Comparison of ENCODE assay signal across 11 cellular contexts in the genomic region with DNA sequence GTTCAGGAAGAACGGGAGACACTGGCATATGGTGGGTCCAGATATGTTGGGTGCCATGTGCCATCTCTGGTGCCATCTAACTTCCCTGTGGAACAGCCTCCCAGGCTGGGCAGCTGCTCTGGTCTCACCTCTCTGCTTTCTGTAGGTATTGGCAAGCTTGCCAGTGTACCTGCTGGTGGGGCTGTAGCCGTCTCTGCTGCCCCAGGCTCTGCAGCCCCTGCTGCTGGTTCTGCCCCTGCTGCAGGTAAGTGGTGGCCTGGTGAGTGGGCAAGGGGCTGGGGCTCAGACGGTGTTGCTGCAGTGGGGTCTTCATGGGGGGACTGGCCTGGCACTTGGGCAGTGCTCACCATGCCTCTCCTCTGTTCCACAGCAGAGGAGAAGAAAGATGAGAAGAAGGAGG. TPM values are rescaled to one million over a fixed set of nuclear protein-coding genes. Genes with fewer than 3 reads are reported as not detected.
A peak's percentile ranks its signal among the peaks of the same experiment; 100 is the strongest.
DNase-seq lines count a peak whose midpoint lies in the region; ATAC-seq, FAIRE-seq and TF ChIP-seq lines count a peak whose summit lies in the region.
"Had no signal": no experiment of that assay in that cellular context is flagged by ENCODE, and none has a peak within 500 bp of the region (broad histone marks: within the 10 kb centered on the region; RNA-seq: fewer than 3 reads in every experiment).

No MANE protein-coding gene starts in this region.

- no peaks in the 10 kb centered on the region for H3K9me3 ChIP-seq in A549
- no peaks in the 10 kb centered on the region for H3K9me3 ChIP-seq in HAP-1
- no peaks in the 10 kb centered on the region for H3K9me3 ChIP-seq in tibial nerve

- DNase-seq in A549 (ENCODE audit: low read depth in 1 of 2, low spot score in 1 of 2) (no peak), GM12891 (ENCODE audit: insufficient read length, low spot score) (no peak), mesothelial cell of epicardium (ENCODE audit: low spot score in 2 of 2, unreplicated experiment in 2 of 2) (no peak), HAP-1 (ENCODE audit: low spot score in 2 of 2) (no peak), NCI-H2171 (lab: John Stamatoyannopoulos, UW) (no peak), tibial nerve (ENCODE audit: low spot score in 2 of 2) (no peak)
- DNase-seq in activated CD4-positive, alpha-beta memory T cell treated with anti-CD3 and anti-CD28 coated beads, Interleukin-2, amount 10 ng/mL, durations not matched to agents 7 days and 5 days: no peak
- DNase-seq: brain microvascular endothelial cell, left ventricle myocardium superior, NCI-H2081 treated with DMSO at 0.1 percent for 48 hours had no signal

- H3K4me1 ChIP-seq in A549 (peaks cover 37% of the 10 kb centered on the region), HAP-1 (peaks cover 16% of the 10 kb centered on the region), tibial nerve (peaks cover 0 to 34% (median 21%) of the 10 kb centered on the region in 4 donors)

- H3K4me3 ChIP-seq in A549: no peak overlapping the region
- no peak overlapping the region for H3K4me3 ChIP-seq in HAP-1
- no peak overlapping the region for H3K4me3 ChIP-seq in tibial nerve

- no peaks in the 10 kb centered on the region for H3K9me3 Mint-ChIP-seq in activated CD4-positive, alpha-beta memory T cell treated with anti-CD3 and anti-CD28 coated beads, Interleukin-2, amount 10 ng/mL, durations not matched to agents 7 days and 5 days
- no peaks in the 10 kb centered on the region for H3K9me3 Mint-ChIP-seq in mesothelial cell of epicardium

- H3K27me3 ChIP-seq in HAP-1 (ENCODE audit: low read depth) (no peaks in the 10 kb centered on the region), tibial nerve (no peaks in the 10 kb centered on the region)
- H3K27me3 ChIP-seq: brain microvascular endothelial cell had no signal

- TF ChIP-seq RAD21 in A549 (conservative IDR thresholded peaks at IDR 0.05 in 1 of 2, IDR thresholded peaks at IDR 0.05 in 1 of 2): no peak

- POLR2A ChIA-PET in A549 (lab: Yijun Ruan, JAX): interaction anchor here (1.1 kb wide), 1 partner anchor 22 kb away, joined by 3 read pairs; no protein-coding TSS in a partner anchor
- POLR2A ChIA-PET in activated CD4-positive, alpha-beta memory T cell treated with anti-CD3 and anti-CD28 coated beads, Interleukin-2, amount 10 ng/mL, durations not matched to agents 7 days and 5 days (lab: Charles Lee): interaction anchor here (0.8 to 1.3 kb wide), 3 partner anchors 8 to 15 kb away, joined by 4 to 5 read pairs (median 4); partner anchors contain the start of gene CRACR2B

- 87% methylated on average over 2 of the region's 3 CpGs for WGBS in A549 (ENCODE audit: missing lambda C conversion rate)
- WGBS in tibial nerve, 2 donors: 80 to 86% methylated on average over 3 of the region's 3 CpGs

- FAIRE-seq in A549 (lab: Jason Lieb, UNC) (no peak), GM12891 (lab: Jason Lieb, UNC) (no peak)

- H3K27ac Mint-ChIP-seq in activated CD4-positive, alpha-beta memory T cell treated with anti-CD3 and anti-CD28 coated beads, Interleukin-2, amount 10 ng/mL, durations not matched to agents 7 days and 5 days: peak overlapping the region; percentile 7
- H3K27ac Mint-ChIP-seq in mesothelial cell of epicardium: no peak overlapping the region

- H3K36me3 ChIP-seq in HAP-1 (replicated peaks): peaks cover 48% of the 10 kb centered on the region
- H3K36me3 ChIP-seq in tibial nerve: peaks cover 0 to 47% (median 7%) of the 10 kb centered on the region in 3 donors

- no peaks in the 10 kb centered on the region for H3K27me3 Mint-ChIP-seq in activated CD4-positive, alpha-beta memory T cell treated with anti-CD3 and anti-CD28 coated beads, Interleukin-2, amount 10 ng/mL, durations not matched to agents 7 days and 5 days
- H3K27me3 Mint-ChIP-seq in mesothelial cell of epicardium (ENCODE audit: low read depth): no peaks in the 10 kb centered on the region

- ATAC-seq in A549: no peak
- ATAC-seq in GM18873 (IDR thresholded peaks at IDR 0.05; ENCODE audit: low FRiP score, unreplicated experiment): no peak
- ATAC-seq: left ventricle myocardium superior had no signal

- TF ChIP-seq POLR2A in A549 (IDR thresholded peaks at IDR 0.05; ENCODE audit: low read length) (no peak), GM12891 (IDR thresholded peaks at IDR 0.05; ENCODE audit: low read depth, low read length) (no peak), tibial nerve (IDR thresholded peaks at IDR 0.05) (no peak)

- TF ChIP-seq CTCF in A549 (IDR thresholded peaks at IDR 0.05): no peak
- TF ChIP-seq CTCF in mesothelial cell of epicardium (IDR thresholded peaks at IDR 0.05; ENCODE audit: unreplicated experiment): no peak
- TF ChIP-seq CTCF in tibial nerve (IDR thresholded peaks at IDR 0.05): no peak

- TF ChIP-seq EP300 in A549 (IDR thresholded peaks at IDR 0.05) (no peak), tibial nerve (IDR thresholded peaks at IDR 0.05) (no peak)

- H3K27ac ChIP-seq in A549 (peak overlapping the region in 1 of 2 experiments; percentile 95; a peak in 3 of 6 replicates), tibial nerve (no peak overlapping the region)
- H3K27ac ChIP-seq: brain microvascular endothelial cell had no signal

- in situ Hi-C loops in HAP-1 (cut with MboI; ENCODE audit: low sequenced_read_pairs): no loop called here

- peak overlapping the region; percentile 87 for H3K4me2 ChIP-seq in A549

- CTCF ChIA-PET in A549 (lab: Yijun Ruan, JAX): interaction anchor here (1.2 kb wide), 1 partner anchor 8 kb away, joined by 3 read pairs; no protein-coding TSS in a partner anchor
- CTCF ChIA-PET in activated CD4-positive, alpha-beta memory T cell treated with anti-CD3 and anti-CD28 coated beads, Interleukin-2, amount 10 ng/mL, durations not matched to agents 7 days and 5 days (lab: Charles Lee): interaction anchor here (0.8 kb wide), 1 partner anchor 10 kb away, joined by 3 read pairs; no protein-coding TSS in a partner anchor

- peaks cover 30% of the 10 kb centered on the region for H3K36me3 Mint-ChIP-seq in activated CD4-positive, alpha-beta memory T cell treated with anti-CD3 and anti-CD28 coated beads, Interleukin-2, amount 10 ng/mL, durations not matched to agents 7 days and 5 days (ENCODE audit: low read depth)
- H3K36me3 Mint-ChIP-seq in mesothelial cell of epicardium: peaks cover 5% of the 10 kb centered on the region

- no peak overlapping the region for H3K4me3 Mint-ChIP-seq in activated CD4-positive, alpha-beta memory T cell treated with anti-CD3 and anti-CD28 coated beads, Interleukin-2, amount 10 ng/mL, durations not matched to agents 7 days and 5 days
- H3K4me3 Mint-ChIP-seq in mesothelial cell of epicardium: peak overlapping the region; percentile 20

- H3K4me1 Mint-ChIP-seq in activated CD4-positive, alpha-beta memory T cell treated with anti-CD3 and anti-CD28 coated beads, Interleukin-2, amount 10 ng/mL, durations not matched to agents 7 days and 5 days: peaks cover 37% of the 10 kb centered on the region
- peaks cover 25% of the 10 kb centered on the region for H3K4me1 Mint-ChIP-seq in mesothelial cell of epicardium

RNA-seq across cellular contexts. Expression of gene RPLP2, which starts 2.6 kb away (rescaled TPM):
- 1,346 and 1,493 TPM in 2 replicates for polyA plus RNA-seq in A549 (2011; rRNA removed)
- polyA plus RNA-seq in A549 (2012; cell fraction: cytosol; rRNA removed): 3,184 and 3,866 TPM in 2 replicates
- 1,421 and 2,115 TPM in 2 replicates for polyA plus RNA-seq in A549 (2012; cell fraction: nucleus; rRNA removed)
- 2,443 to 2,621 TPM (median 2,508 TPM) in 3 replicates for polyA plus RNA-seq in A549 (2017; fragmentation: RNase III; extraction: RNeasy Plus Mini Kit Qiagen cat#74134 plus additional on column Dnase treatment)
- polyA minus RNA-seq in A549 (2011; rRNA and poly(A)+ RNA removed): 823 and 964 TPM in 2 replicates
- 4,539 TPM for polyA plus RNA-seq in GM12891 (2012; ENCODE audit: low read depth, missing spikeins)
- total RNA-seq in activated CD4-positive, alpha-beta memory T cell treated with anti-CD3 and anti-CD28 coated beads, Interleukin-2, amount 10 ng/mL, durations not matched to agents 7 days and 5 days: 1,000 to 10,000 TPM; 2,077 to 2,079 TPM
- total RNA-seq in mesothelial cell of epicardium: 1,651 to 1,738 TPM (median 1,657 TPM) in 3 replicates
- 100 to 1,000 TPM; 404 to 765 (median 584) TPM for total RNA-seq in tibial nerve

RNA-seq across cellular contexts. Expression of gene PNPLA2, which starts 6.3 kb away (rescaled TPM):
- polyA plus RNA-seq in A549 (2011; rRNA removed): 13.2 and 16.1 TPM in 2 replicates
- polyA plus RNA-seq in A549 (2012; cell fraction: cytosol; rRNA removed): 45.8 and 63.3 TPM in 2 replicates
- 114 and 198 TPM in 2 replicates for polyA plus RNA-seq in A549 (2012; cell fraction: nucleus; rRNA removed)
- 25.1 to 29.2 TPM (median 25.4 TPM) in 3 replicates for polyA plus RNA-seq in A549 (2017; fragmentation: RNase III; extraction: RNeasy Plus Mini Kit Qiagen cat#74134 plus additional on column Dnase treatment)
- polyA minus RNA-seq in A549 (2011; rRNA and poly(A)+ RNA removed): 33.9 and 38.8 TPM in 2 replicates
- polyA plus RNA-seq in GM12891 (2012; ENCODE audit: low read depth, missing spikeins): 14.8 TPM
- 10 to 100 TPM; 66.8 to 70.9 TPM for total RNA-seq in activated CD4-positive, alpha-beta memory T cell treated with anti-CD3 and anti-CD28 coated beads, Interleukin-2, amount 10 ng/mL, durations not matched to agents 7 days and 5 days
- total RNA-seq in mesothelial cell of epicardium: 41.3 to 50.9 TPM (median 50.0 TPM) in 3 replicates
- 100 to 1,000 TPM; 136 to 314 (median 187) TPM for total RNA-seq in tibial nerve

RNA-seq across cellular contexts. Expression of gene PIDD1, which starts 7.4 kb away (rescaled TPM):
- polyA plus RNA-seq in A549 (2011; rRNA removed): 6.3 and 6.5 TPM in 2 replicates
- 17.5 and 23.5 TPM in 2 replicates for polyA plus RNA-seq in A549 (2012; cell fraction: cytosol; rRNA removed)
- 117 and 172 TPM in 2 replicates for polyA plus RNA-seq in A549 (2012; cell fraction: nucleus; rRNA removed)
- polyA plus RNA-seq in A549 (2017; fragmentation: RNase III; extraction: RNeasy Plus Mini Kit Qiagen cat#74134 plus additional on column Dnase treatment): 15.7 to 19.0 TPM (median 18.9 TPM) in 3 replicates
- 2.7 and 4.4 TPM in 2 replicates for polyA minus RNA-seq in A549 (2011; rRNA and poly(A)+ RNA removed)
- polyA plus RNA-seq in GM12891 (2012; ENCODE audit: low read depth, missing spikeins): 22.4 TPM
- 10 to 100 TPM; 45.1 to 48.5 TPM for total RNA-seq in activated CD4-positive, alpha-beta memory T cell treated with anti-CD3 and anti-CD28 coated beads, Interleukin-2, amount 10 ng/mL, durations not matched to agents 7 days and 5 days
- total RNA-seq in mesothelial cell of epicardium: 40.1 to 43.7 TPM (median 43.1 TPM) in 3 replicates
- total RNA-seq in tibial nerve: 10 to 100 TPM; 32.2 to 67.5 (median 35.9) TPM

RNA-seq across cellular contexts. Expression of gene SLC25A22, which starts 14.3 kb away (rescaled TPM):
- polyA plus RNA-seq in A549 (2011; rRNA removed): 11.6 and 13.5 TPM in 2 replicates
- polyA plus RNA-seq in A549 (2012; cell fraction: cytosol; rRNA removed): 43.6 and 50.2 TPM in 2 replicates
- polyA plus RNA-seq in A549 (2012; cell fraction: nucleus; rRNA removed): 85.4 and 116 TPM in 2 replicates
- 18.7 to 21.8 TPM (median 19.5 TPM) in 3 replicates for polyA plus RNA-seq in A549 (2017; fragmentation: RNase III; extraction: RNeasy Plus Mini Kit Qiagen cat#74134 plus additional on column Dnase treatment)
- polyA minus RNA-seq in A549 (2011; rRNA and poly(A)+ RNA removed): 4.5 and 15.8 TPM in 2 replicates
- polyA plus RNA-seq in GM12891 (2012; ENCODE audit: low read depth, missing spikeins): 8.2 TPM
- total RNA-seq in activated CD4-positive, alpha-beta memory T cell treated with anti-CD3 and anti-CD28 coated beads, Interleukin-2, amount 10 ng/mL, durations not matched to agents 7 days and 5 days: 10 to 100 TPM; 35.7 to 38.3 TPM
- 34.3 to 37.2 TPM (median 35.7 TPM) in 3 replicates for total RNA-seq in mesothelial cell of epicardium
- total RNA-seq in tibial nerve: 10 to 100 TPM in 2 of 4 donors, 1 to 10 TPM in 2; 8.0 to 17.5 (median 10.0) TPM

RNA-seq across cellular contexts. Expression of gene CRACR2B, which starts 15.3 kb away (rescaled TPM):
- polyA plus RNA-seq in A549 (2011; rRNA removed) (1.2 and 1.8 TPM in 2 replicates), A549 (2017; fragmentation: RNase III; extraction: RNeasy Plus Mini Kit Qiagen cat#74134 plus additional on column Dnase treatment) (3.0 to 3.3 TPM (median 3.1 TPM) in 3 replicates)
- polyA plus RNA-seq in A549 (2012; cell fraction: cytosol; rRNA removed): 2.9 and 3.3 TPM in 2 replicates
- 8.2 and 9.3 TPM in 2 replicates for polyA plus RNA-seq in A549 (2012; cell fraction: nucleus; rRNA removed)
- 0.70 and 1.2 TPM in 2 replicates for polyA minus RNA-seq in A549 (2011; rRNA and poly(A)+ RNA removed)
- polyA plus RNA-seq in GM12891 (2012; ENCODE audit: low read depth, missing spikeins): 3.6 TPM
- 10 to 100 TPM; 12.7 to 13.7 TPM for total RNA-seq in activated CD4-positive, alpha-beta memory T cell treated with anti-CD3 and anti-CD28 coated beads, Interleukin-2, amount 10 ng/mL, durations not matched to agents 7 days and 5 days
- total RNA-seq in mesothelial cell of epicardium (9.9 to 10.6 TPM (median 10.0 TPM) in 3 replicates), tibial nerve (10 to 100 TPM in 3 of 4 donors, 1 to 10 TPM in 1; 7.1 to 19.7 (median 16.8) TPM)
